ENCODE assay signal across 29 cellular contexts in the genomic region with DNA sequence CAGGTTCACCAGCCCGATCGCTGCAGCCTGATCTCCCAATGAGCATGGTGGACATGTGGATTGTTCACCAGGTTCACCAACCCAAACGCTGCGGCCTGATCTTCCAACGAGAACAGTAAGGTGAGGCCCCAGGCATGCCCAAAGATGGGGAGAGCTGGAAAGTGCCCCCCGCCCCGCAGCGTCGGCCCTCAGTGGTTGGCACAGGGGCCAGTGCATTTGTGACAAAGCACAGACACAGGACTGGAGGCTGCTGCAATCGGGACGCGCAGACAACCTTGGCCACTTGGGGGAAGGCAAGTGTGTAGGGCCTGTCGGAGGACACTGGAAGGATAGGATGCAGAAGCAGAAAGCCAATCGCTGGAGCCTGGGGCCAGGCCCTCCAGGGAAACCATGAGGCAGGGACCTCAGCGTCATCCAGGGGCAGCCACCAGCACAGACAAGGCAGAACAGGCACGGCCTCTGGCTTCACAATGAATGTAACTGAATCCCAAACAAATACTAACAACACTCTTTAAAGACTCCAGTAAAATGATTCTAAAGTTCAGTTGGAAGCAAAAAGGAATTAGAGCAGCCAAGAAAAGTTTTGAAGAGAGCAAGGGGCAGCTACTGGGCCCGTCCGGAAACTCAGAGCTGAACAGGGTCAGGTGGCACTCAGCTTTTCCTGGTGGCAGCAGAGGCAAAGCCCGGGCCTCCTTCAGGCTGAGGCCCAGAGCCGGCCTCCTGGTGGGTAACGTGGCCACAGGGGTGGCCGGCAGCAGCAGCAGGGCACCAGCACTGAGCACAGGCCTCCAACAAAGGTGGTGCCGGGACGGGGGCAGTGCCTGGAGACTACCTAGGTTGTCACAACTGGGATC. TPM values are rescaled to one million over a fixed set of nuclear protein-coding genes. Genes with fewer than 3 reads are reported as not detected.
A peak's percentile ranks its signal among the peaks of the same experiment; 100 is the strongest.
DNase-seq lines count a peak whose midpoint lies in the region; ATAC-seq, FAIRE-seq and TF ChIP-seq lines count a peak whose summit lies in the region.
"Had no signal": no experiment of that assay in that cellular context is flagged by ENCODE, and none has a peak within 500 bp of the region (broad histone marks: within the 10 kb centered on the region; RNA-seq: fewer than 3 reads in every experiment).

No MANE protein-coding gene starts in this region.

- no peak overlapping the region for H3K4me3 Mint-ChIP-seq in brain
- H3K4me3 Mint-ChIP-seq in MCF 10A (ENCODE audit: unreplicated experiment), result no peak overlapping the region
- H3K4me3 Mint-ChIP-seq: activated T-cell treated with anti-CD3 and anti-CD28 coated beads, Interleukin-2, amount 50 U/mL, for 24 hours; stimulated activated naive CD8-positive, alpha-beta T cell treated with anti-CD3 and anti-CD28 coated beads, Interleukin-15, Interleukin-2, amounts not matched to agents 100 ng/mL and 50 ng/mL, for 24 hours had no signal

- H4K91ac ChIP-seq in mesenchymal stem cell (ENCODE audit: low read length), result no peak overlapping the region

- no peak overlapping the region for H2AK5ac ChIP-seq in mesenchymal stem cell (ENCODE audit: low read length, severe bottlenecking)

- H3K27me3 Mint-ChIP-seq in brain (no peaks in the 10 kb centered on the region), MCF 10A (ENCODE audit: insufficient read depth, unreplicated experiment) (no peaks in the 10 kb centered on the region)
- H3K27me3 Mint-ChIP-seq: activated T-cell treated with anti-CD3 and anti-CD28 coated beads, Interleukin-2, amount 50 U/mL, for 24 hours; stimulated activated naive CD8-positive, alpha-beta T cell treated with anti-CD3 and anti-CD28 coated beads, Interleukin-15, Interleukin-2, amounts not matched to agents 100 ng/mL and 50 ng/mL, for 24 hours had no signal

- no peak overlapping the region for H3K4me3 ChIP-seq in A549
- H3K4me3 ChIP-seq in HCT116 (replicated peaks in 1 of 2; ENCODE audit: low read depth in 1 of 2, low read length in 2 of 2), result no peak overlapping the region
- H3K4me3 ChIP-seq in mesenchymal stem cell (ENCODE audit: insufficient read depth in 1 of 2, low read depth in 1 of 2, low read length in 2 of 2), result no peak overlapping the region
- H3K4me3 ChIP-seq in adrenal gland, result no peak overlapping the region
- H3K4me3 ChIP-seq: esophagus muscularis mucosa, Peyer's patch, skin epidermis, uterus had no signal

- DNase-seq in A549 (ENCODE audit: low read depth in 1 of 2, low spot score in 1 of 2) (no peak), HCT116 (ENCODE audit: low read depth, low spot score) (no peak), mesenchymal stem cell (no peak), MCF 10A (ENCODE audit: unreplicated experiment) (no peak), adrenal gland (no peak), activated gamma-delta T cell (lab: John Stamatoyannopoulos, UW) (no peak)
- DNase-seq: activated naive CD4-positive, alpha-beta T cell; activated T-cell treated with anti-CD3 and anti-CD28 coated beads, Interleukin-2, amount 50 U/mL, for 24 hours; AML-193; anterior cingulate cortex; DMS153; foreskin keratinocyte; GOT3; left cardiac atrium; NCI-H1417; NCI-H2029 treated with DMSO at 0.1 percent for 48 hours; NCI-H2227 treated with DMSO at 0.1 percent for 48 hours; NCI-H69; nucleus accumbens; Peyer's patch; uterus had no signal

- H2BK12ac ChIP-seq in mesenchymal stem cell (ENCODE audit: low read length in 2 of 2), result no peak overlapping the region

- RAD21 ChIA-PET in HCT116 (lab: Charles Lee; ENCODE audit: low non-redundant PET in 1 of 2, low total read pairs in 2 of 2, uncharacterized antibody in 2 of 2, unreplicated experiment in 2 of 2), result no interaction called here

- H3K14ac ChIP-seq in mesenchymal stem cell (ENCODE audit: low read length in 2 of 2), result no peak overlapping the region

- no peak for FAIRE-seq in A549 (lab: Jason Lieb, UNC)
- FAIRE-seq: A204.1, HTR-8/SVneo had no signal

- H3K9me3 Mint-ChIP-seq in brain (no peaks in the 10 kb centered on the region), MCF 10A (ENCODE audit: unreplicated experiment) (no peaks in the 10 kb centered on the region)
- H3K9me3 Mint-ChIP-seq: activated T-cell treated with anti-CD3 and anti-CD28 coated beads, Interleukin-2, amount 50 U/mL, for 24 hours; stimulated activated naive CD8-positive, alpha-beta T cell treated with anti-CD3 and anti-CD28 coated beads, Interleukin-15, Interleukin-2, amounts not matched to agents 100 ng/mL and 50 ng/mL, for 24 hours had no signal

- POLR2A ChIA-PET in A549 (lab: Yijun Ruan, JAX), result no interaction called here
- POLR2A ChIA-PET in HCT116 (lab: Charles Lee), result no interaction called here
- POLR2A ChIA-PET in MCF 10A (lab: Yijun Ruan, JAX), result no interaction called here

- no peak overlapping the region for H3K9ac ChIP-seq in HCT116 (ENCODE audit: low read length)
- no peak overlapping the region for H3K9ac ChIP-seq in mesenchymal stem cell (ENCODE audit: low read length)
- H3K9ac ChIP-seq: KMS-11 had no signal

- H3K4me1 Mint-ChIP-seq in brain, result peaks cover 15% of the 10 kb centered on the region
- peaks cover 5% of the 10 kb centered on the region for H3K4me1 Mint-ChIP-seq in MCF 10A (ENCODE audit: insufficient read depth, unreplicated experiment)

- CTCF ChIA-PET in A549 (lab: Yijun Ruan, JAX), result interaction anchor here (1.8 kb wide), 1 partner anchor 86 kb away, joined by 7 read pairs; no protein-coding TSS in a partner anchor
- CTCF ChIA-PET in HCT116 (lab: Charles Lee), result no interaction called here
- CTCF ChIA-PET in MCF 10A (lab: Yijun Ruan, JAX), result interaction anchor here (0.6 to 0.9 kb wide), 2 partner anchors 93 to 503 kb away, joined by 3 read pairs; no protein-coding TSS in a partner anchor

- no peak overlapping the region for H2BK15ac ChIP-seq in mesenchymal stem cell (ENCODE audit: low read depth, poor library complexity, severe bottlenecking)

- TF ChIP-seq POLR2A in A549 (IDR thresholded peaks at IDR 0.05; ENCODE audit: low read length) (no peak), HCT116 (IDR thresholded peaks at IDR 0.05; ENCODE audit: borderline replicate concordance, extremely low read depth, insufficient read depth, insufficient read length) (no peak), adrenal gland (IDR thresholded peaks at IDR 0.05) (no peak)

- peak overlapping the region; percentile 14 for H4K8ac ChIP-seq in mesenchymal stem cell (ENCODE audit: low read length)

- H3K4ac ChIP-seq in mesenchymal stem cell (ENCODE audit: low read depth in 1 of 2, low read length in 2 of 2), result no peak overlapping the region

- H3K4me2 ChIP-seq in A549 (no peak overlapping the region), HCT116 (ENCODE audit: low read length) (no peak overlapping the region), mesenchymal stem cell (ENCODE audit: low read length, poor library complexity, severe bottlenecking) (no peak overlapping the region)
- H3K4me2 ChIP-seq: KMS-11 had no signal

- H3K27ac Mint-ChIP-seq in brain (peak overlapping the region in 3 of 5 experiments; percentile 27 to 77 (median 40)), MCF 10A (ENCODE audit: low read depth, unreplicated experiment) (no peak overlapping the region)
- H3K27ac Mint-ChIP-seq: stimulated activated naive CD8-positive, alpha-beta T cell treated with anti-CD3 and anti-CD28 coated beads, Interleukin-15, Interleukin-2, amounts not matched to agents 100 ng/mL and 50 ng/mL, for 24 hours had no signal

- BruUV-seq in HCT116 (replicated peaks; lab: Mats Ljungman, UMichigan) (no TSS peak), MCF 10A (replicated peaks; lab: Mats Ljungman, UMichigan) (no TSS peak)

- H3K23ac ChIP-seq in mesenchymal stem cell (ENCODE audit: low read length in 2 of 2), result no peak overlapping the region

- no peaks in the 10 kb centered on the region for H3K9me2 ChIP-seq in HCT116 (ENCODE audit: insufficient read depth)

- no peaks in the 10 kb centered on the region for H3K4me1 ChIP-seq in A549
- no peaks in the 10 kb centered on the region for H3K4me1 ChIP-seq in HCT116 (ENCODE audit: control insufficient read depth in 1 of 2, insufficient read depth in 2 of 2, low read length in 2 of 2)
- peaks cover 12% of the 10 kb centered on the region for H3K4me1 ChIP-seq in mesenchymal stem cell (ENCODE audit: control insufficient read depth, insufficient read depth, low read depth, low read length)
- H3K4me1 ChIP-seq in adrenal gland (replicated peaks in 1 of 2), result peaks cover 0 to 2% of the 10 kb centered on the region in 2 donors
- H3K4me1 ChIP-seq: foreskin keratinocyte, uterus had no signal

- H3K9me3 ChIP-seq in A549 (no peaks in the 10 kb centered on the region), HCT116 (ENCODE audit: control insufficient read depth in 1 of 2, insufficient read depth in 1 of 2, low read depth in 1 of 2, low read length in 2 of 2) (no peaks in the 10 kb centered on the region), mesenchymal stem cell (ENCODE audit: control insufficient read depth, low read length) (no peaks in the 10 kb centered on the region), adrenal gland (replicated peaks in 1 of 3) (no peaks in the 10 kb centered on the region)
- H3K9me3 ChIP-seq: esophagus muscularis mucosa, Peyer's patch, uterus had no signal

- peaks cover 14% of the 10 kb centered on the region for H3K36me3 Mint-ChIP-seq in brain
- H3K36me3 Mint-ChIP-seq in MCF 10A (ENCODE audit: insufficient read depth, unreplicated experiment), result peaks cover 33% of the 10 kb centered on the region

- H2BK120ac ChIP-seq in mesenchymal stem cell (ENCODE audit: low read depth, low read length), result no peak overlapping the region

- TF ChIP-seq EP300 in A549 (IDR thresholded peaks at IDR 0.05), result no peak

- H2BK5ac ChIP-seq in mesenchymal stem cell (ENCODE audit: low read depth, low read length, poor library complexity, severe bottlenecking), result no peak overlapping the region

- H3K36me3 ChIP-seq in HCT116 (ENCODE audit: control insufficient read depth in 1 of 2, insufficient read depth in 2 of 2, low read length in 2 of 2) (peaks cover 0 to 3% of the 10 kb centered on the region in 2 experiments; a peak in 1 of 4 replicates), mesenchymal stem cell (ENCODE audit: control insufficient read depth in 1 of 2, insufficient read depth in 2 of 2, low read depth in 1 of 2, low read length in 2 of 2) (peaks cover 5 to 28% of the 10 kb centered on the region in 2 experiments), adrenal gland (replicated peaks in 1 of 2) (no peaks in the 10 kb centered on the region)
- H3K36me3 ChIP-seq: Peyer's patch, uterus had no signal

- no peak overlapping the region for H2AFZ ChIP-seq in HCT116 (ENCODE audit: low read depth, low read length, poor library complexity, severe bottlenecking)
- H2AFZ ChIP-seq in mesenchymal stem cell (ENCODE audit: low read depth, low read length), result no peak overlapping the region

- no peaks in the 10 kb centered on the region for H4K20me1 ChIP-seq in HCT116 (ENCODE audit: insufficient read depth)

- TF ChIP-seq RAD21 in A549 (conservative IDR thresholded peaks at IDR 0.05 in 1 of 2, IDR thresholded peaks at IDR 0.05 in 1 of 2), result no peak
- no peak for TF ChIP-seq RAD21 in HCT116 (IDR thresholded peaks at IDR 0.05; ENCODE audit: low read depth)

- no peak overlapping the region for H3K27ac ChIP-seq in A549
- H3K27ac ChIP-seq in HCT116 (ENCODE audit: low read depth, low read length), result no peak overlapping the region
- no peak overlapping the region for H3K27ac ChIP-seq in mesenchymal stem cell (ENCODE audit: low read length, poor library complexity, severe bottlenecking)
- H3K27ac ChIP-seq in adrenal gland, result no peak overlapping the region
- H3K27ac ChIP-seq: esophagus muscularis mucosa, foreskin keratinocyte, KMS-11, Peyer's patch, skin epidermis, uterus had no signal

- 88% methylated on average over 24 of the region's 24 CpGs for WGBS in A549 (ENCODE audit: missing lambda C conversion rate)
- 88% methylated on average over 23 of the region's 24 CpGs for WGBS in mesenchymal stem cell
- WGBS in adrenal gland, 4 donors, result 79 to 93% (median 84%) methylated on average over 15 to 24 of the region's 24 CpGs

- no peak for TF ChIP-seq CTCF in A549 (IDR thresholded peaks at IDR 0.05)
- TF ChIP-seq CTCF in HCT116 (IDR thresholded peaks at IDR 0.05 in 2 of 3, conservative IDR thresholded peaks at IDR 0.05 in 1 of 3; ENCODE audit: borderline replicate concordance in 1 of 3, insufficient read depth in 1 of 3, low read depth in 2 of 3, low read length in 2 of 3), result 0 out of 6 replicates have a peak, but pooled peaks of 1 of the 3 experiments have one; percentile 5
- TF ChIP-seq CTCF in brain (conservative IDR thresholded peaks at IDR 0.05), result no peak
- TF ChIP-seq CTCF in MCF 10A (IDR thresholded peaks at IDR 0.05; ENCODE audit: unreplicated experiment), result no peak
- TF ChIP-seq CTCF in adrenal gland (IDR thresholded peaks at IDR 0.05), result no peak

- ATAC-seq in A549, result peak; percentile 48 to 72; a peak in 4 of 6 replicates
- peak; percentile 49; the same call in 1 of the 2 replicates for ATAC-seq in HCT116
- no peak for ATAC-seq in HG03571 (IDR thresholded peaks at IDR 0.05; ENCODE audit: unreplicated experiment)
- ATAC-seq: foreskin keratinocyte, left cardiac atrium had no signal

- H3K79me1 ChIP-seq in mesenchymal stem cell (replicated peaks; ENCODE audit: low read length, poor library complexity, severe bottlenecking), result peaks cover 56% of the 10 kb centered on the region

- no peak overlapping the region for H3K18ac ChIP-seq in mesenchymal stem cell (ENCODE audit: low read depth in 1 of 2, low read length in 2 of 2)

- intact Hi-C loops in HCT116 (cut with micrococcal nuclease), result no loop called here
- intact Hi-C loops in MCF 10A (cut with micrococcal nuclease), result no loop called here
- intact Hi-C loops in adrenal gland (cut with DNase I), result no loop called here

- peaks cover 58% of the 10 kb centered on the region for H3K79me2 ChIP-seq in HCT116 (ENCODE audit: insufficient read depth, low read length)

- H3K27me3 ChIP-seq in HCT116 (ENCODE audit: insufficient read depth, low read length) (no peaks in the 10 kb centered on the region), mesenchymal stem cell (ENCODE audit: control insufficient read depth in 1 of 2, insufficient read depth in 1 of 2, low read length in 2 of 2) (no peaks in the 10 kb centered on the region), adrenal gland (no peaks in the 10 kb centered on the region)
- H3K27me3 ChIP-seq: esophagus muscularis mucosa, foreskin keratinocyte, Peyer's patch, uterus had no signal

RNA-seq across cellular contexts. Expression of a gene that starts 13.3 kb away (rescaled TPM):
- polyA plus RNA-seq in A549 (2011; rRNA removed) (7.0 and 8.5 TPM in 2 replicates), A549 (2017; fragmentation: RNase III; extraction: RNeasy Plus Mini Kit Qiagen cat#74134 plus additional on column Dnase treatment) (23.9 to 29.6 TPM (median 25.7 TPM) in 3 replicates), brain (ENCODE audit: insufficient read depth, low read depth, low replicate concordance) (36.4 TPM), adrenal gland (10 to 100 TPM; 20.0 to 94.3 (median 35.8) TPM)
- 15.4 and 21.4 TPM in 2 replicates for polyA plus RNA-seq in A549 (2012; cell fraction: cytosol; rRNA removed)
- 59.0 and 64.6 TPM in 2 replicates for polyA plus RNA-seq in A549 (2012; cell fraction: nucleus; rRNA removed)
- polyA minus RNA-seq in A549 (2011; rRNA and poly(A)+ RNA removed), result 9.6 and 14.5 TPM in 2 replicates
- total RNA-seq in HCT116 (2021; ENCODE audit: unreplicated experiment) (41.2 TPM), MCF 10A (2022) (30.7 and 34.3 TPM in 2 replicates), adrenal gland (10 to 100 TPM; 20.0 to 96.9 (median 40.3) TPM)
- polyA plus RNA-seq in HCT116 (2012), result 17.4 and 17.7 TPM in 2 replicates
- 11.5 TPM for polyA plus RNA-seq in mesenchymal stem cell (2013, experiment 1 of 2)
- 11.0 TPM for polyA plus RNA-seq in mesenchymal stem cell (2013, experiment 2 of 2)

RNA-seq across cellular contexts. Expression of a gene that starts 27.1 kb away (rescaled TPM):
- 11.9 and 13.1 TPM in 2 replicates for polyA plus RNA-seq in A549 (2011; rRNA removed)
- 30.5 and 35.5 TPM in 2 replicates for polyA plus RNA-seq in A549 (2012; cell fraction: cytosol; rRNA removed)
- 95.3 and 135 TPM in 2 replicates for polyA plus RNA-seq in A549 (2012; cell fraction: nucleus; rRNA removed)
- 21.7 to 25.8 TPM (median 24.5 TPM) in 3 replicates for polyA plus RNA-seq in A549 (2017; fragmentation: RNase III; extraction: RNeasy Plus Mini Kit Qiagen cat#74134 plus additional on column Dnase treatment)
- polyA minus RNA-seq in A549 (2011; rRNA and poly(A)+ RNA removed), result 19.4 and 24.6 TPM in 2 replicates
- total RNA-seq in HCT116 (2021; ENCODE audit: unreplicated experiment), result 75.5 TPM
- 53.6 and 63.4 TPM in 2 replicates for polyA plus RNA-seq in HCT116 (2012)
- 127 TPM for polyA plus RNA-seq in brain (ENCODE audit: insufficient read depth, low read depth, low replicate concordance)
- 39.0 TPM for polyA plus RNA-seq in mesenchymal stem cell (2013, experiment 1 of 2)
- 35.9 TPM for polyA plus RNA-seq in mesenchymal stem cell (2013, experiment 2 of 2)
- 49.7 and 57.7 TPM in 2 replicates for total RNA-seq in MCF 10A (2022)
- 100 to 1,000 TPM in 3 of 8 donors, 10 to 100 TPM in 5; 39.6 to 112 (median 81.1) TPM for total RNA-seq in adrenal gland
- polyA plus RNA-seq in adrenal gland, result 100 to 1,000 TPM in 1 of 3 donors, 10 to 100 TPM in 2; 20.4 to 221 (median 94.2) TPM

RNA-seq across cellular contexts. Expression of a gene that starts 39.1 kb away (rescaled TPM):
- polyA plus RNA-seq in A549 (2011; rRNA removed) (16.1 and 19.3 TPM in 2 replicates), A549 (2017; fragmentation: RNase III; extraction: RNeasy Plus Mini Kit Qiagen cat#74134 plus additional on column Dnase treatment) (31.3 to 33.9 TPM (median 33.6 TPM) in 3 replicates), brain (ENCODE audit: insufficient read depth, low read depth, low replicate concordance) (91.4 TPM), adrenal gland (10 to 100 TPM; 14.3 to 78.5 (median 72.6) TPM)
- 30.1 and 33.4 TPM in 2 replicates for polyA plus RNA-seq in A549 (2012; cell fraction: cytosol; rRNA removed)
- polyA plus RNA-seq in A549 (2012; cell fraction: nucleus; rRNA removed), result 46.1 and 49.1 TPM in 2 replicates
- 21.5 and 21.8 TPM in 2 replicates for polyA minus RNA-seq in A549 (2011; rRNA and poly(A)+ RNA removed)
- total RNA-seq in HCT116 (2021; ENCODE audit: unreplicated experiment) (35.9 TPM), MCF 10A (2022) (16.7 and 24.5 TPM in 2 replicates), adrenal gland (10 to 100 TPM; 24.0 to 43.3 (median 33.6) TPM)
- polyA plus RNA-seq in HCT116 (2012), result 38.8 TPM in 2 replicates
- polyA plus RNA-seq in mesenchymal stem cell (2013, experiment 1 of 2), result 21.9 TPM
- polyA plus RNA-seq in mesenchymal stem cell (2013, experiment 2 of 2), result 23.4 TPM
